In genomic region chr12:121776190-121777098, GRCh38 we compare ENCODE assay signal across 8 cellular contexts. TPM values are rescaled to one million over a fixed set of nuclear protein-coding genes. Genes with fewer than 3 reads are reported as not detected.
DNase-seq lines count a peak whose midpoint lies in the region; ATAC-seq and TF ChIP-seq lines count a peak whose summit lies in the region.

No MANE protein-coding gene starts in this region.

- TF ChIP-seq CTCF in progenitor cell of endocrine pancreas (IDR thresholded peaks at IDR 0.05; ENCODE audit: unreplicated experiment) (peak; percentile 80), vagina (IDR thresholded peaks at IDR 0.05) (peak; percentile 69 to 78 (median 73))

- no peak overlapping the region for H3K27ac Mint-ChIP-seq in progenitor cell of endocrine pancreas

- no peaks in the 10 kb centered on the region for H3K27me3 Mint-ChIP-seq in progenitor cell of endocrine pancreas

- ATAC-seq in HG03039 (IDR thresholded peaks at IDR 0.05; ENCODE audit: unreplicated experiment) (peak; percentile 40), GM19455 (IDR thresholded peaks at IDR 0.05; ENCODE audit: unreplicated experiment) (no peak)

- intact Hi-C loops in vagina (cut with DNase I), result loop anchor here (5.0 kb wide), 1 partner anchor 74 kb away; no protein-coding TSS in a partner anchor

- H3K4me3 Mint-ChIP-seq in progenitor cell of endocrine pancreas (ENCODE audit: low read depth), result no peak overlapping the region

- no peaks in the 10 kb centered on the region for H3K9me3 Mint-ChIP-seq in progenitor cell of endocrine pancreas (ENCODE audit: low read depth)

- peaks cover 1% of the 10 kb centered on the region for H3K36me3 Mint-ChIP-seq in progenitor cell of endocrine pancreas (ENCODE audit: insufficient read depth)

- no peaks in the 10 kb centered on the region for H3K27me3 ChIP-seq in vagina

- no peak for TF ChIP-seq POLR2A in vagina (IDR thresholded peaks at IDR 0.05)

- DNase-seq in Daoy (ENCODE audit: low read depth) (peak; percentile 79), SK-MEL-5 (ENCODE audit: low read depth, low spot score) (peak; percentile 67), germinal center (ENCODE audit: low spot score) (peak; percentile 87), progenitor cell of endocrine pancreas (ENCODE audit: low spot score, unreplicated experiment) (peak; percentile 70), vagina (ENCODE audit: extremely low spot score in 2 of 2) (no peak)
- peak; percentile 96 for DNase-seq in activated effector memory CD4-positive, alpha-beta T cell treated with anti-CD3 and anti-CD28 coated beads, Interleukin-2, amount 50 U/mL, for 16 hours

- H3K4me1 ChIP-seq in vagina, result peaks cover 5% of the 10 kb centered on the region

- peak overlapping the region; percentile 72 for H3K27ac ChIP-seq in vagina

- H3K4me3 ChIP-seq in vagina, result no peak overlapping the region

- no peaks in the 10 kb centered on the region for H3K9me3 ChIP-seq in vagina

- in situ Hi-C loops in SK-MEL-5 (cut with HindIII; ENCODE audit: low pct_unique_long_range_greater_than_20kb, low sequenced_read_pairs), result no loop called here

- peaks cover 1% of the 10 kb centered on the region for H3K4me1 Mint-ChIP-seq in progenitor cell of endocrine pancreas (ENCODE audit: low read depth)

- H3K36me3 ChIP-seq in vagina, result no peaks in the 10 kb centered on the region

RNA-seq across cellular contexts. Expression of gene RHOF, which starts 17.0 kb away (rescaled TPM):
- total RNA-seq in Daoy (2014; rRNA removed; shearing (Covaris generic)), result 16.1 and 19.1 TPM in 2 replicates
- total RNA-seq in SK-MEL-5 (2014; rRNA removed; shearing (Covaris generic)), result 5.3 and 5.7 TPM in 2 replicates
- 10.6 and 14.6 TPM in 2 replicates for polyA plus RNA-seq in SK-MEL-5 (2015; cell fraction: cytosol; rRNA removed)
- polyA plus RNA-seq in SK-MEL-5 (2015; cell fraction: nucleus; rRNA removed), result 41.4 and 61.9 TPM in 2 replicates
- total RNA-seq in progenitor cell of endocrine pancreas (36.0 and 37.5 TPM in 2 replicates), vagina (16.5 TPM)

RNA-seq across cellular contexts. Expression of gene SETD1B, which starts 27.4 kb away (rescaled TPM):
- total RNA-seq in Daoy (2014; rRNA removed; shearing (Covaris generic)), result 2.3 and 2.6 TPM in 2 replicates
- 2.0 TPM in 2 replicates for total RNA-seq in SK-MEL-5 (2014; rRNA removed; shearing (Covaris generic))
- polyA plus RNA-seq in SK-MEL-5 (2015; cell fraction: cytosol; rRNA removed), result 10.4 and 14.4 TPM in 2 replicates
- 9.5 and 10.0 TPM in 2 replicates for polyA plus RNA-seq in SK-MEL-5 (2015; cell fraction: nucleus; rRNA removed)
- 27.2 and 28.6 TPM in 2 replicates for total RNA-seq in progenitor cell of endocrine pancreas
- total RNA-seq in vagina, result 10.6 TPM

Comparison
In these comparisons a context has a peak if more than half of its experiments do, and no peak if none do; other contexts are left out.
1. DNase-seq: peak in Daoy (single experiment), SK-MEL-5 (single experiment), activated effector memory CD4-positive, alpha-beta T cell treated with anti-CD3 and anti-CD28 coated beads, Interleukin-2, amount 50 U/mL, for 16 hours (single experiment), germinal center (single experiment) and progenitor cell of endocrine pancreas (single experiment); none in vagina (0 of 2).